1 cellular context compared by ENCODE assay signal in the genomic region with DNA sequence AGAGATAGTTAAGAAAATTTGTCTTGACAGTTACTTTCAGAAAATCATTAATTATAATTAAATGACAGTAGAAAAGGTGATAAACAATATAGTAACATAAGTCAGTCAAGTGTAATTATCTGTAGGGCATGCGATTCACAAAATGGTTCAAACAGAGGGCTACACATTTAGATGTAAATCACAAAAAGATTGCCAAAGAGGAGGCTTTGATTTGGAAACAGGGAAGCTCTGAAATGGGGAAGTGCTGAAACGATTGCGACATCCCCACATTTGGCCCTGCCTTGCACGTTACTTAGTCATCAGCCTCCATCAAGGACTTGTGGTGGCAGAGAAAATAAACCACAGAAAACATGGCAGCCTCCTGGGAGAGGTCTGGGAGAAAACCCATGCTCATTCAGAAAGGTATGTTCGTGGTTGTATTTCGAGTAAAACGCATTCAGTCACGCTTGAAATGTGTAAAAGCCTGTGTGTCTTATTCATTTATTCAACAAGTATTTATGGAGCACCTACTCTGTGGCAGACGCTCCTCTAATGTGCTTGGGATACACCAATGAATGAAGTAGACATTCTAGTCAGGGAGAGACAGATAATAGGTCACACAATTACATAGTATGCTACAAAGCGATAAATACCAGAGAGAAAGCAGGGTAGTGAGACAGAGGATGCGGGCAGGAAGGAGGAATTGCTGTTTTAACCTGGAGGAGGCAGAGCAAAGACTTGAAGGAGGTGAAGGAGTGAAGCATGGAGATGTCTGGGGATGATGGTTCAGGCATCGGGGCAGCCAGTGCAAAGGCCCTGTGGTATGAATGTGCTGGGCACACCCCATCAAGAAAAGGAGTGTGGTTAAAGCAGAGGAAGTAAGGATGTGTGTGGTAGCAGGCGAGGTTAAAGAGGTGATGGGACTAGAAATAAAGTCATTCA.
TF ChIP-seq lines count a peak whose summit lies in the region.

No MANE protein-coding gene starts in this region.

TF ChIP-seq in GM12878, 131 proteins besides CTCF, POLR2A, EP300 and RAD21 (continued from another document):
- TF ChIP-seq, protein P1, sequence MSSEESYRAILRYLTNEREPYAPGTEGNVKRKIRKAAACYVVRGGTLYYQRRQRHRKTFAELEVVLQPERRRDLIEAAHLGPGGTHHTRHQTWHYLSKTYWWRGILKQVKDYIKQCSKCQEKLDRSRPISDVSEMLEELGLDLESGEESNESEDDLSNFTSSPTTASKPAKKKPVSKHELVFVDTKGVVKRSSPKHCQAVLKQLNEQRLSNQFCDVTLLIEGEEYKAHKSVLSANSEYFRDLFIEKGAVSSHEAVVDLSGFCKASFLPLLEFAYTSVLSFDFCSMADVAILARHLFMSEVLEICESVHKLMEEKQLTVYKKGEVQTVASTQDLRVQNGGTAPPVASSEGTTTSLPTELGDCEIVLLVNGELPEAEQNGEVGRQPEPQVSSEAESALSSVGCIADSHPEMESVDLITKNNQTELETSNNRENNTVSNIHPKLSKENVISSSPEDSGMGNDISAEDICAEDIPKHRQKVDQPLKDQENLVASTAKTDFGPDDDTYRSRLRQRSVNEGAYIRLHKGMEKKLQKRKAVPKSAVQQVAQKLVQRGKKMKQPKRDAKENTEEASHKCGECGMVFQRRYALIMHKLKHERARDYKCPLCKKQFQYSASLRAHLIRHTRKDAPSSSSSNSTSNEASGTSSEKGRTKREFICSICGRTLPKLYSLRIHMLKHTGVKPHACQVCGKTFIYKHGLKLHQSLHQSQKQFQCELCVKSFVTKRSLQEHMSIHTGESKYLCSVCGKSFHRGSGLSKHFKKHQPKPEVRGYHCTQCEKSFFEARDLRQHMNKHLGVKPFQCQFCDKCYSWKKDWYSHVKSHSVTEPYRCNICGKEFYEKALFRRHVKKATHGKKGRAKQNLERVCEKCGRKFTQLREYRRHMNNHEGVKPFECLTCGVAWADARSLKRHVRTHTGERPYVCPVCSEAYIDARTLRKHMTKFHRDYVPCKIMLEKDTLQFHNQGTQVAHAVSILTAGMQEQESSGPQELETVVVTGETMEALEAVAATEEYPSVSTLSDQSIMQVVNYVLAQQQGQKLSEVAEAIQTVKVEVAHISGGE (CRISPR knock-in tag; IDR thresholded peaks at IDR 0.05) = no peak
- TF ChIP-seq JUNB (IDR thresholded peaks at IDR 0.05) (peak; percentile 76), MEF2A (IDR thresholded peaks at IDR 0.05; ENCODE audit: insufficient read depth, low read depth, low read length) (peak; percentile 82), BHLHE40 (IDR thresholded peaks at IDR 0.05; ENCODE audit: borderline replicate concordance in 1 of 2, low read depth in 2 of 2, low read length in 1 of 2) (peak; percentile 95), ZBED1 (IDR thresholded peaks at IDR 0.05; ENCODE audit: borderline replicate concordance) (peak; percentile 77; the same call in 1 of the 2 replicates), NFYA (IDR thresholded peaks at IDR 0.05; ENCODE audit: borderline replicate concordance, low read depth, low read length) (no peak), SREBF1 (IDR thresholded peaks at IDR 0.05; ENCODE audit: low read length) (0 out of 2 replicates have a peak, but pooled peaks have one; percentile 19), ATF7 (IDR thresholded peaks at IDR 0.05; ENCODE audit: low read depth) (peak; percentile 93), DPF2 (IDR thresholded peaks at IDR 0.05) (peak; percentile 95; the same call in 1 of the 2 replicates), MYB (IDR thresholded peaks at IDR 0.05; ENCODE audit: borderline replicate concordance, low read depth, low read length) (no peak), SMAD5 (IDR thresholded peaks at IDR 0.05; ENCODE audit: low read depth) (0 out of 2 replicates have a peak, but pooled peaks have one; percentile 49), ZNF24 (IDR thresholded peaks at IDR 0.05) (peak; percentile 84), IKZF2 (IDR thresholded peaks at IDR 0.05) (peak; percentile 99)
- TF ChIP-seq, protein P2, sequence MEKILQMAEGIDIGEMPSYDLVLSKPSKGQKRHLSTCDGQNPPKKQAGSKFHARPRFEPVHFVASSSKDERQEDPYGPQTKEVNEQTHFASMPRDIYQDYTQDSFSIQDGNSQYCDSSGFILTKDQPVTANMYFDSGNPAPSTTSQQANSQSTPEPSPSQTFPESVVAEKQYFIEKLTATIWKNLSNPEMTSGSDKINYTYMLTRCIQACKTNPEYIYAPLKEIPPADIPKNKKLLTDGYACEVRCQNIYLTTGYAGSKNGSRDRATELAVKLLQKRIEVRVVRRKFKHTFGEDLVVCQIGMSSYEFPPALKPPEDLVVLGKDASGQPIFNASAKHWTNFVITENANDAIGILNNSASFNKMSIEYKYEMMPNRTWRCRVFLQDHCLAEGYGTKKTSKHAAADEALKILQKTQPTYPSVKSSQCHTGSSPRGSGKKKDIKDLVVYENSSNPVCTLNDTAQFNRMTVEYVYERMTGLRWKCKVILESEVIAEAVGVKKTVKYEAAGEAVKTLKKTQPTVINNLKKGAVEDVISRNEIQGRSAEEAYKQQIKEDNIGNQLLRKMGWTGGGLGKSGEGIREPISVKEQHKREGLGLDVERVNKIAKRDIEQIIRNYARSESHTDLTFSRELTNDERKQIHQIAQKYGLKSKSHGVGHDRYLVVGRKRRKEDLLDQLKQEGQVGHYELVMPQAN (conservative IDR thresholded peaks at IDR 0.05) = 0 out of 2 replicates have a peak, but pooled peaks have one; percentile 22
- TF ChIP-seq, protein P3, sequence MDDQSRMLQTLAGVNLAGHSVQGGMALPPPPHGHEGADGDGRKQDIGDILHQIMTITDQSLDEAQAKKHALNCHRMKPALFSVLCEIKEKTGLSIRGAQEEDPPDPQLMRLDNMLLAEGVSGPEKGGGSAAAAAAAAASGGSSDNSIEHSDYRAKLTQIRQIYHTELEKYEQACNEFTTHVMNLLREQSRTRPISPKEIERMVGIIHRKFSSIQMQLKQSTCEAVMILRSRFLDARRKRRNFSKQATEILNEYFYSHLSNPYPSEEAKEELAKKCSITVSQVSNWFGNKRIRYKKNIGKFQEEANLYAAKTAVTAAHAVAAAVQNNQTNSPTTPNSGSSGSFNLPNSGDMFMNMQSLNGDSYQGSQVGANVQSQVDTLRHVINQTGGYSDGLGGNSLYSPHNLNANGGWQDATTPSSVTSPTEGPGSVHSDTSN (IDR thresholded peaks at IDR 0.05; ENCODE audit: insufficient replicate concordance, low read depth, low read length) = no peak
- TF ChIP-seq, protein P4, sequence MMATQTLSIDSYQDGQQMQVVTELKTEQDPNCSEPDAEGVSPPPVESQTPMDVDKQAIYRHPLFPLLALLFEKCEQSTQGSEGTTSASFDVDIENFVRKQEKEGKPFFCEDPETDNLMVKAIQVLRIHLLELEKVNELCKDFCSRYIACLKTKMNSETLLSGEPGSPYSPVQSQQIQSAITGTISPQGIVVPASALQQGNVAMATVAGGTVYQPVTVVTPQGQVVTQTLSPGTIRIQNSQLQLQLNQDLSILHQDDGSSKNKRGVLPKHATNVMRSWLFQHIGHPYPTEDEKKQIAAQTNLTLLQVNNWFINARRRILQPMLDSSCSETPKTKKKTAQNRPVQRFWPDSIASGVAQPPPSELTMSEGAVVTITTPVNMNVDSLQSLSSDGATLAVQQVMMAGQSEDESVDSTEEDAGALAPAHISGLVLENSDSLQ (IDR thresholded peaks at IDR 0.05) = peak; percentile 80
- TF ChIP-seq, protein P5, sequence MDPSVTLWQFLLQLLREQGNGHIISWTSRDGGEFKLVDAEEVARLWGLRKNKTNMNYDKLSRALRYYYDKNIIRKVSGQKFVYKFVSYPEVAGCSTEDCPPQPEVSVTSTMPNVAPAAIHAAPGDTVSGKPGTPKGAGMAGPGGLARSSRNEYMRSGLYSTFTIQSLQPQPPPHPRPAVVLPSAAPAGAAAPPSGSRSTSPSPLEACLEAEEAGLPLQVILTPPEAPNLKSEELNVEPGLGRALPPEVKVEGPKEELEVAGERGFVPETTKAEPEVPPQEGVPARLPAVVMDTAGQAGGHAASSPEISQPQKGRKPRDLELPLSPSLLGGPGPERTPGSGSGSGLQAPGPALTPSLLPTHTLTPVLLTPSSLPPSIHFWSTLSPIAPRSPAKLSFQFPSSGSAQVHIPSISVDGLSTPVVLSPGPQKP (IDR thresholded peaks at IDR 0.05; ENCODE audit: low read depth, low read length) = no peak
- TF ChIP-seq, protein P6, sequence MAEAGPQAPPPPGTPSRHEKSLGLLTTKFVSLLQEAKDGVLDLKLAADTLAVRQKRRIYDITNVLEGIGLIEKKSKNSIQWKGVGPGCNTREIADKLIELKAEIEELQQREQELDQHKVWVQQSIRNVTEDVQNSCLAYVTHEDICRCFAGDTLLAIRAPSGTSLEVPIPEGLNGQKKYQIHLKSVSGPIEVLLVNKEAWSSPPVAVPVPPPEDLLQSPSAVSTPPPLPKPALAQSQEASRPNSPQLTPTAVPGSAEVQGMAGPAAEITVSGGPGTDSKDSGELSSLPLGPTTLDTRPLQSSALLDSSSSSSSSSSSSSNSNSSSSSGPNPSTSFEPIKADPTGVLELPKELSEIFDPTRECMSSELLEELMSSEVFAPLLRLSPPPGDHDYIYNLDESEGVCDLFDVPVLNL (IDR thresholded peaks at IDR 0.05; ENCODE audit: low read depth, low read length) = no peak
- TF ChIP-seq, protein P7, sequence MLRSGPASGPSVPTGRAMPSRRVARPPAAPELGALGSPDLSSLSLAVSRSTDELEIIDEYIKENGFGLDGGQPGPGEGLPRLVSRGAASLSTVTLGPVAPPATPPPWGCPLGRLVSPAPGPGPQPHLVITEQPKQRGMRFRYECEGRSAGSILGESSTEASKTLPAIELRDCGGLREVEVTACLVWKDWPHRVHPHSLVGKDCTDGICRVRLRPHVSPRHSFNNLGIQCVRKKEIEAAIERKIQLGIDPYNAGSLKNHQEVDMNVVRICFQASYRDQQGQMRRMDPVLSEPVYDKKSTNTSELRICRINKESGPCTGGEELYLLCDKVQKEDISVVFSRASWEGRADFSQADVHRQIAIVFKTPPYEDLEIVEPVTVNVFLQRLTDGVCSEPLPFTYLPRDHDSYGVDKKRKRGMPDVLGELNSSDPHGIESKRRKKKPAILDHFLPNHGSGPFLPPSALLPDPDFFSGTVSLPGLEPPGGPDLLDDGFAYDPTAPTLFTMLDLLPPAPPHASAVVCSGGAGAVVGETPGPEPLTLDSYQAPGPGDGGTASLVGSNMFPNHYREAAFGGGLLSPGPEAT (IDR thresholded peaks at IDR 0.05; ENCODE audit: low read depth) = peak; percentile 92
TF ChIP-seq in GM12878: peak in this region for 62.
